ENCODE assay signal across 1 cellular context in the genomic region with DNA sequence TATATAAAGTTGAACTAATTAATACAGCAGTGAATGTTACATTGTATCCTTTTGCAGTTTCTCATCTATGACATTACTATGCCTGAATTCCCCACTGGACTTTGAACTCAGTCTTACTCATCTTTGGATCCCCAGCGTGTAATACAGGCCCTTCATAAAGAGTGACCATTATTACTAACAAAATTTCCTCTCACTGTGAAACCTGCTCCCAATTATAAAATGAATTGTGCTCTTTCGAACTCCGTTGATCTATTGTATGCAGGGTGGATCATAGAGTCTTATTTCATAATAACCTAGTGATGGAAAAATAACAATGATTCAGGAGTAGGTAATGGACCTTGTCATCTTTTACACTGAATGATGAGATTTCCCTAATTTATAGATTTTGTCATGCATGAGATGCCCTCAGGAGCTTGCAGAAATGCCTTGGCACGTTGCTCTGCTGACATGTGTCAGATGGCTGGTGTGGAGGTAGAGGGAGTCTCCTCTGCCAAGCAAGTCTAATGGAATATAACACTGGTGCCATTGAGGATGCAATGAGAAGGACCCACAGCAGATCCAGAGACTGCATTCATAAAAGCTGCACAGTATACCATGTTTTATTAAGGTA.
TF ChIP-seq lines count a peak whose summit lies in the region.

No MANE protein-coding gene starts in this region.

TF ChIP-seq in SK-N-SH, 30 proteins besides CTCF, POLR2A, EP300 and RAD21 (continued from another document):
- TF ChIP-seq NRF1 (IDR thresholded peaks at IDR 0.05; ENCODE audit: low read depth, low read length): no peak
